In genomic region chr17:81153340-81153803, GRCh38 we compare ENCODE assay signal across 11 cellular contexts. TPM values are rescaled to one million over a fixed set of nuclear protein-coding genes. Genes with fewer than 3 reads are reported as not detected.
DNase-seq lines count a peak whose midpoint lies in the region; ATAC-seq lines count a peak whose summit lies in the region.
"Had no signal": no experiment of that assay in that cellular context is flagged by ENCODE, and none has a peak within 500 bp of the region (broad histone marks: within the 10 kb centered on the region; RNA-seq: fewer than 3 reads in every experiment).

No MANE protein-coding gene starts in this region.

- no peaks in the 10 kb centered on the region for H3K9me3 Mint-ChIP-seq in activated CD4-positive, alpha-beta memory T cell treated with anti-CD3 and anti-CD28 coated beads for 36 hours

- H3K4me3 Mint-ChIP-seq in activated CD4-positive, alpha-beta memory T cell treated with anti-CD3 and anti-CD28 coated beads for 36 hours: peak overlapping the region; percentile 41

- H3K4me1 Mint-ChIP-seq in activated CD4-positive, alpha-beta memory T cell treated with anti-CD3 and anti-CD28 coated beads for 36 hours (ENCODE audit: low read depth): peaks cover 7% of the 10 kb centered on the region

- POLR2A ChIA-PET in activated CD4-positive, alpha-beta memory T cell treated with anti-CD3 and anti-CD28 coated beads for 36 hours (lab: Charles Lee): interaction anchor here (1.1 kb wide), 1 partner anchor 32 kb away, joined by 3 read pairs; no protein-coding TSS in a partner anchor

- ATAC-seq in GM21529 (IDR thresholded peaks at IDR 0.05; ENCODE audit: unreplicated experiment): no peak
- ATAC-seq: left lobe of liver had no signal

- CTCF ChIA-PET in activated CD4-positive, alpha-beta memory T cell treated with anti-CD3 and anti-CD28 coated beads for 36 hours (lab: Charles Lee): no interaction called here

- H3K27me3 Mint-ChIP-seq in activated CD4-positive, alpha-beta memory T cell treated with anti-CD3 and anti-CD28 coated beads for 36 hours: peaks cover 2% of the 10 kb centered on the region

- peak overlapping the region; percentile 72 for H3K27ac Mint-ChIP-seq in activated CD4-positive, alpha-beta memory T cell treated with anti-CD3 and anti-CD28 coated beads for 36 hours

- intact Hi-C loops in activated CD4-positive, alpha-beta memory T cell treated with anti-CD3 and anti-CD28 coated beads for 36 hours (cut with micrococcal nuclease): no loop called here

- no peaks in the 10 kb centered on the region for H3K36me3 Mint-ChIP-seq in activated CD4-positive, alpha-beta memory T cell treated with anti-CD3 and anti-CD28 coated beads for 36 hours

- peak; percentile 30 for DNase-seq in stimulated activated CD4-positive, alpha-beta T cell treated with anti-CD3 and anti-CD28 coated beads, Interleukin-4, amount 100 ng/mL, for 24 hours
- DNase-seq in stimulated activated CD4-positive, alpha-beta T cell treated with anti-CD3 and anti-CD28 coated beads, Interleukin-4, amount 100 ng/mL, for 1 hour: no peak
- DNase-seq in activated CD4-positive, alpha-beta memory T cell treated with anti-CD3 and anti-CD28 coated beads for 36 hours: peak; percentile 60
- peak in 36 of 51 donors; percentile 22 to 90 (median 64) for DNase-seq in hypothalamus (lab: John Stamatoyannopoulos, UW)
- DNase-seq in amniotic stem cell (lab: John Stamatoyannopoulos, UW): no peak
- no peak for DNase-seq in NCI-H226
- DNase-seq in activated T-cell treated with anti-CD3 and anti-CD28 coated beads, Interleukin-2, amount 50 U/mL, for 48 hours: no peak
- DNase-seq: effector CD4-positive, alpha-beta T cell; transverse colon had no signal

RNA-seq across cellular contexts. Expression of gene PVALEF, which starts 11.9 kb away (rescaled TPM):
- not detected for total RNA-seq in activated CD4-positive, alpha-beta memory T cell treated with anti-CD3 and anti-CD28 coated beads for 36 hours
- total RNA-seq: left lobe of liver, transverse colon had no signal

RNA-seq across cellular contexts. Expression of gene AATK, which starts 12.6 kb away (rescaled TPM):
- 1 to 10 TPM in 1 of 2 experiments, under 1 TPM in 1; 0.78 to 1.0 TPM for total RNA-seq in activated CD4-positive, alpha-beta memory T cell treated with anti-CD3 and anti-CD28 coated beads for 36 hours

Comparison
In these comparisons a context has a peak if more than half of its experiments do, and no peak if none do; other contexts are left out.
1. DNase-seq: peak in stimulated activated CD4-positive, alpha-beta T cell treated with anti-CD3 and anti-CD28 coated beads, Interleukin-4, amount 100 ng/mL, for 24 hours (single experiment), activated CD4-positive, alpha-beta memory T cell treated with anti-CD3 and anti-CD28 coated beads for 36 hours (single experiment) and hypothalamus (36 of 51); none in stimulated activated CD4-positive, alpha-beta T cell treated with anti-CD3 and anti-CD28 coated beads, Interleukin-4, amount 100 ng/mL, for 1 hour (single experiment), amniotic stem cell (single experiment), NCI-H226 (single experiment) and activated T-cell treated with anti-CD3 and anti-CD28 coated beads, Interleukin-2, amount 50 U/mL, for 48 hours (0 of 2).